In the genomic region with DNA sequence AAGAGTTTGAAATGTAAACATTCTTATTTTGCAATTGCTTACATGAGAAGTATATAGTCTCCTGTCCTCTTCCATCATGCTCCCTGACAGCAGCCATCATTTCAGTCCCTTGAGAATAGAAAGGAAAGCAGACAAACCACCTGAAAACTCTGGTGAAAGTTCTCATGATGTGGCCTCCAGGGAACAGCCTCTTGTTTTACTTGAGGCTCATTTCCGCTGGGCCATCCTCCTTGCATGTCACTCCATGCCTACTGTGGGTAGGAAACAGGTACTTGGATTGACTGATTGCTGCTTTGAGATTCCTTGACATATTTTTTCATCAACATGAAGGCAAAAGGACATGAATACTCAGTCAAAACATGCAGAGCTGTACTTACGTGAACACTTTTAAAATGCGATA, we compare ENCODE assay signal across 11 cellular contexts. TPM values are rescaled to one million over a fixed set of nuclear protein-coding genes. Genes with fewer than 3 reads are reported as not detected.
"Had no signal": no experiment of that assay in that cellular context is flagged by ENCODE, and none has a peak within 500 bp of the region (broad histone marks: within the 10 kb centered on the region; RNA-seq: fewer than 3 reads in every experiment).

No MANE protein-coding gene starts in this region.

- DNase-seq: activated CD4-positive, alpha-beta T cell treated with anti-CD3 and anti-CD28 coated beads, Interleukin-2, amount 50 U/mL, for 4 hours; activated CD4-positive, CD25-positive, alpha-beta regulatory T cell treated with anti-CD3 and anti-CD28 coated beads, Interleukin-2, amount 50 U/mL, for 72 hours; activated CD8-positive, alpha-beta memory T cell treated with anti-CD3 and anti-CD28 coated beads, Interleukin-2, amount 10 ng/mL, durations not matched to agents 7 days and 5 days; activated effector memory CD4-positive, alpha-beta T cell treated with Interleukin-2 at 50 U/mL for 16 hours; activated T-cell treated with anti-CD3 and anti-CD28 coated beads, Interleukin-2, amount 50 U/mL, for 24 hours; foreskin keratinocyte; natural killer cell; nucleus accumbens; right cardiac atrium; small intestine; tibial artery had no signal

- H3K4me1 ChIP-seq: foreskin keratinocyte, tibial artery had no signal

- H3K36me3 ChIP-seq: tibial artery had no signal

- H3K27ac ChIP-seq: foreskin keratinocyte, tibial artery had no signal

- H3K9me3 ChIP-seq: tibial artery had no signal

- H3K27me3 ChIP-seq: tibial artery had no signal

- H3K4me3 ChIP-seq: tibial artery had no signal

RNA-seq across cellular contexts. Expression of a gene that starts 6.0 kb away (rescaled TPM):
- total RNA-seq: activated CD8-positive, alpha-beta memory T cell treated with anti-CD3 and anti-CD28 coated beads, Interleukin-2, amount 10 ng/mL, durations not matched to agents 7 days and 5 days; natural killer cell had no signal
